Comparison of ENCODE assay signal across 7 cellular contexts in genomic region chr2:111463956-111464355, GRCh38.
DNase-seq lines count a peak whose midpoint lies in the region; ATAC-seq lines count a peak whose summit lies in the region.
"Not testable (repeated sequence)": the region's sequence is repeated elsewhere in the genome, so short reads cannot be mapped to it uniquely, and the experiment has no call there.

No MANE protein-coding gene starts in this region.

- POLR2A ChIA-PET in naive thymus-derived CD8-positive, alpha-beta T cell (lab: Charles Lee), result not testable (repeated sequence)

- H3K4me3 Mint-ChIP-seq in effector memory CD8-positive, alpha-beta T cell, result peak overlapping the region; percentile 36 to 48
- not testable (repeated sequence) for H3K4me3 Mint-ChIP-seq in naive thymus-derived CD8-positive, alpha-beta T cell

- not testable (repeated sequence) for H3K4me1 Mint-ChIP-seq in effector memory CD8-positive, alpha-beta T cell (ENCODE audit: low read depth in 2 of 2); naive thymus-derived CD8-positive, alpha-beta T cell

- DNase-seq in activated CD4-positive, alpha-beta T cell treated with anti-CD3 and anti-CD28 coated beads for 4 hours, result peak; percentile 32 to 35
- DNase-seq in effector memory CD8-positive, alpha-beta T cell, result peak; percentile 29 to 33 (median 31)
- peak in 1 of 10 donors; percentile 11 for DNase-seq in naive thymus-derived CD8-positive, alpha-beta T cell

- not testable (repeated sequence) for H3K9me3 Mint-ChIP-seq in effector memory CD8-positive, alpha-beta T cell; naive thymus-derived CD8-positive, alpha-beta T cell

- peak; percentile 84 for ATAC-seq in GM18861 (IDR thresholded peaks at IDR 0.05; ENCODE audit: unreplicated experiment)
- peak; percentile 83 for ATAC-seq in GM21515 (IDR thresholded peaks at IDR 0.05; ENCODE audit: unreplicated experiment)
- peak; percentile 93 for ATAC-seq in HG02943 (IDR thresholded peaks at IDR 0.05; ENCODE audit: low read depth, unreplicated experiment)
- ATAC-seq in HG03521 (IDR thresholded peaks at IDR 0.05; ENCODE audit: unreplicated experiment), result peak; percentile 95
- peak; percentile 96 for ATAC-seq in effector memory CD8-positive, alpha-beta T cell (replicated peaks)
- ATAC-seq in naive thymus-derived CD8-positive, alpha-beta T cell, result peak; percentile 90 to 91

- H3K27me3 Mint-ChIP-seq in effector memory CD8-positive, alpha-beta T cell; naive thymus-derived CD8-positive, alpha-beta T cell: not testable (repeated sequence)

- H3K27ac Mint-ChIP-seq in effector memory CD8-positive, alpha-beta T cell, result peak overlapping the region in 1 of 2 donors; percentile 38
- not testable (repeated sequence) for H3K27ac Mint-ChIP-seq in naive thymus-derived CD8-positive, alpha-beta T cell

- H3K36me3 Mint-ChIP-seq in effector memory CD8-positive, alpha-beta T cell (ENCODE audit: insufficient read depth); naive thymus-derived CD8-positive, alpha-beta T cell: not testable (repeated sequence)
